ENCODE assay signal across 9 cellular contexts in the genomic region with DNA sequence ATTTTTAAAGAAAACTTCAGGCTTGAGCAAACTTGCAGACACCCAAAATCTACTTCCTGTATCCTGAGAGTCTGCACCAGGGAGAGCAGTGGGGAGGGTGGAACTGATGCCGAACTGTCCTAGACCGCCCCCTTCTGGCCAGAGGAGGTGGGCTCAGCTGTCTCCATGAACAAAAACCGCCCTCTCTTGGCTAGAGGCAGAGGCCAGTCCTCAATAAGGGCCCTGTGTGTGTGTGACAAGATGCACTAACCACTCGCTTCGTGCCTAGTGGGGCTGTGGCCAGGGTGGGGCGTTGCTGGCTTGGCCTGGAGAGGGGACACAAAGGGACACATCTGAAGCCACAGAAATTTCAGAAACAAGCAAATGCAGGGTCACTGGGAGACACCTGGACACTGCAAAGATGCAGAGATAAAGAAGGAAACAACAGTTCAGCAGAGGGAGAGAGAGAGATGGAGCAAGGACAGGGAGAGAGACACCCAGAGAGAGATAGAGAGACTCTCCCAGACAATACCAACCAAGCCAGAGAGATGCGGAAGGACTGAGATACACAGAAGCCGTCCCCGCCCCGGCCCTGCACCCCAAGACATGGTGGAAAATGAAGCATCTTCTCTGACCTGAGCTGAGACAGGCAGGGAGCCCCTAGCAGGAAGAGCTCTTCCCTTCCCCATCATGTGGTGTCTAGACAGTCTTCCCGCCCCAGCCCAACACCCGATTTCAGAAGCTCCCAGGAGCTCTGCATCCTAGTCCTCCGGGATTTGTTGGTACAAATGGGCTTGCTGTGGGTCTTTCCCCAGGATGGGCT. TPM values are rescaled to one million over a fixed set of nuclear protein-coding genes. Genes with fewer than 3 reads are reported as not detected.
DNase-seq lines count a peak whose midpoint lies in the region; ATAC-seq and TF ChIP-seq lines count a peak whose summit lies in the region.
"Had no signal": no experiment of that assay in that cellular context is flagged by ENCODE, and none has a peak within 500 bp of the region (broad histone marks: within the 10 kb centered on the region; RNA-seq: fewer than 3 reads in every experiment).

No MANE protein-coding gene starts in this region.

- 54% methylated on average over 13 of the region's 13 CpGs for WGBS in suprapubic skin

- DNase-seq in EH (ENCODE audit: low read depth), result peak; percentile 82
- peak; percentile 89 for DNase-seq in RKO (ENCODE audit: low spot score)
- peak; percentile 79 for DNase-seq in activated T-helper 1 cell treated with Interleukin-2 at 50 U/mL for 16 hours (ENCODE audit: low read depth)
- DNase-seq in fibroblast of the conjunctiva (ENCODE audit: low read depth), result peak; percentile 66
- peak; percentile 24 for DNase-seq in non-pigmented ciliary epithelial cell (ENCODE audit: low read depth)
- DNase-seq in suprapubic skin (ENCODE audit: low spot score in 2 of 2), result peak; percentile 85 to 90

- peak; percentile 76 to 86 for TF ChIP-seq CTCF in suprapubic skin (IDR thresholded peaks at IDR 0.05)

- H3K27me3 ChIP-seq in suprapubic skin, result no peaks in the 10 kb centered on the region

- peaks cover 12% of the 10 kb centered on the region for H3K4me1 ChIP-seq in suprapubic skin

- peak; percentile 95 for TF ChIP-seq RAD21 in Ishikawa (IDR thresholded peaks at IDR 0.05; ENCODE audit: low read depth)

- ATAC-seq in GM21717 (IDR thresholded peaks at IDR 0.05; ENCODE audit: unreplicated experiment), result peak; percentile 100

- H3K4me3 ChIP-seq in suprapubic skin, result no peak overlapping the region

- no peaks in the 10 kb centered on the region for H3K9me3 ChIP-seq in suprapubic skin

- no peak for TF ChIP-seq EP300 in Ishikawa (IDR thresholded peaks at IDR 0.05; ENCODE audit: borderline replicate concordance)
- no peak for TF ChIP-seq EP300 in suprapubic skin (IDR thresholded peaks at IDR 0.05)

- no peaks in the 10 kb centered on the region for H3K36me3 ChIP-seq in suprapubic skin

- no peak overlapping the region for H3K27ac ChIP-seq in suprapubic skin

- TF ChIP-seq POLR2A in suprapubic skin (IDR thresholded peaks at IDR 0.05), result no peak

TF ChIP-seq in Ishikawa, 13 proteins besides CTCF, POLR2A, EP300 and RAD21:
- TF ChIP-seq ZBTB7A (IDR thresholded peaks at IDR 0.05; ENCODE audit: low read depth) (no peak), NFIC (IDR thresholded peaks at IDR 0.05) (no peak), CREB1 (IDR thresholded peaks at IDR 0.05; ENCODE audit: low read depth) (no peak), TEAD4 (IDR thresholded peaks at IDR 0.05) (no peak), TCF12 (IDR thresholded peaks at IDR 0.05; ENCODE audit: low read depth) (no peak), CEBPB (IDR thresholded peaks at IDR 0.05) (no peak), YY1 (IDR thresholded peaks at IDR 0.05; ENCODE audit: low read depth) (no peak), FOXM1 (IDR thresholded peaks at IDR 0.05; ENCODE audit: borderline replicate concordance, low read depth) (no peak), TAF1 (IDR thresholded peaks at IDR 0.05; ENCODE audit: low read depth) (no peak), EGR1 (IDR thresholded peaks at IDR 0.05) (no peak)
- TF ChIP-seq, protein P1, sequence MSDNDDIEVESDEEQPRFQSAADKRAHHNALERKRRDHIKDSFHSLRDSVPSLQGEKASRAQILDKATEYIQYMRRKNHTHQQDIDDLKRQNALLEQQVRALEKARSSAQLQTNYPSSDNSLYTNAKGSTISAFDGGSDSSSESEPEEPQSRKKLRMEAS (IDR thresholded peaks at IDR 0.05), result no peak
- TF ChIP-seq, protein P2, sequence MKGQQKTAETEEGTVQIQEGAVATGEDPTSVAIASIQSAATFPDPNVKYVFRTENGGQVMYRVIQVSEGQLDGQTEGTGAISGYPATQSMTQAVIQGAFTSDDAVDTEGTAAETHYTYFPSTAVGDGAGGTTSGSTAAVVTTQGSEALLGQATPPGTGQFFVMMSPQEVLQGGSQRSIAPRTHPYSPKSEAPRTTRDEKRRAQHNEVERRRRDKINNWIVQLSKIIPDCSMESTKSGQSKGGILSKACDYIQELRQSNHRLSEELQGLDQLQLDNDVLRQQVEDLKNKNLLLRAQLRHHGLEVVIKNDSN (IDR thresholded peaks at IDR 0.05), result no peak
- TF ChIP-seq, protein P3, sequence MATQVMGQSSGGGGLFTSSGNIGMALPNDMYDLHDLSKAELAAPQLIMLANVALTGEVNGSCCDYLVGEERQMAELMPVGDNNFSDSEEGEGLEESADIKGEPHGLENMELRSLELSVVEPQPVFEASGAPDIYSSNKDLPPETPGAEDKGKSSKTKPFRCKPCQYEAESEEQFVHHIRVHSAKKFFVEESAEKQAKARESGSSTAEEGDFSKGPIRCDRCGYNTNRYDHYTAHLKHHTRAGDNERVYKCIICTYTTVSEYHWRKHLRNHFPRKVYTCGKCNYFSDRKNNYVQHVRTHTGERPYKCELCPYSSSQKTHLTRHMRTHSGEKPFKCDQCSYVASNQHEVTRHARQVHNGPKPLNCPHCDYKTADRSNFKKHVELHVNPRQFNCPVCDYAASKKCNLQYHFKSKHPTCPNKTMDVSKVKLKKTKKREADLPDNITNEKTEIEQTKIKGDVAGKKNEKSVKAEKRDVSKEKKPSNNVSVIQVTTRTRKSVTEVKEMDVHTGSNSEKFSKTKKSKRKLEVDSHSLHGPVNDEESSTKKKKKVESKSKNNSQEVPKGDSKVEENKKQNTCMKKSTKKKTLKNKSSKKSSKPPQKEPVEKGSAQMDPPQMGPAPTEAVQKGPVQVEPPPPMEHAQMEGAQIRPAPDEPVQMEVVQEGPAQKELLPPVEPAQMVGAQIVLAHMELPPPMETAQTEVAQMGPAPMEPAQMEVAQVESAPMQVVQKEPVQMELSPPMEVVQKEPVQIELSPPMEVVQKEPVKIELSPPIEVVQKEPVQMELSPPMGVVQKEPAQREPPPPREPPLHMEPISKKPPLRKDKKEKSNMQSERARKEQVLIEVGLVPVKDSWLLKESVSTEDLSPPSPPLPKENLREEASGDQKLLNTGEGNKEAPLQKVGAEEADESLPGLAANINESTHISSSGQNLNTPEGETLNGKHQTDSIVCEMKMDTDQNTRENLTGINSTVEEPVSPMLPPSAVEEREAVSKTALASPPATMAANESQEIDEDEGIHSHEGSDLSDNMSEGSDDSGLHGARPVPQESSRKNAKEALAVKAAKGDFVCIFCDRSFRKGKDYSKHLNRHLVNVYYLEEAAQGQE (IDR thresholded peaks at IDR 0.05; ENCODE audit: low read depth), result no peak

RNA-seq across cellular contexts. Expression of a gene that starts 22.7 kb away (rescaled TPM):
- total RNA-seq in suprapubic skin, result not detected
- total RNA-seq: skeletal muscle tissue had no signal

Comparison
In these comparisons a context has a peak if more than half of its experiments do, and no peak if none do; other contexts are left out.
1. DNase-seq: peak in every context shown above with its lines; median percentile 89 in RKO; 88 in suprapubic skin; 82 in EH; 79 in activated T-helper 1 cell treated with Interleukin-2 at 50 U/mL for 16 hours; 66 in fibroblast of the conjunctiva; 24 in non-pigmented ciliary epithelial cell.